ENCODE assay signal across 1 cellular context in the genomic region with DNA sequence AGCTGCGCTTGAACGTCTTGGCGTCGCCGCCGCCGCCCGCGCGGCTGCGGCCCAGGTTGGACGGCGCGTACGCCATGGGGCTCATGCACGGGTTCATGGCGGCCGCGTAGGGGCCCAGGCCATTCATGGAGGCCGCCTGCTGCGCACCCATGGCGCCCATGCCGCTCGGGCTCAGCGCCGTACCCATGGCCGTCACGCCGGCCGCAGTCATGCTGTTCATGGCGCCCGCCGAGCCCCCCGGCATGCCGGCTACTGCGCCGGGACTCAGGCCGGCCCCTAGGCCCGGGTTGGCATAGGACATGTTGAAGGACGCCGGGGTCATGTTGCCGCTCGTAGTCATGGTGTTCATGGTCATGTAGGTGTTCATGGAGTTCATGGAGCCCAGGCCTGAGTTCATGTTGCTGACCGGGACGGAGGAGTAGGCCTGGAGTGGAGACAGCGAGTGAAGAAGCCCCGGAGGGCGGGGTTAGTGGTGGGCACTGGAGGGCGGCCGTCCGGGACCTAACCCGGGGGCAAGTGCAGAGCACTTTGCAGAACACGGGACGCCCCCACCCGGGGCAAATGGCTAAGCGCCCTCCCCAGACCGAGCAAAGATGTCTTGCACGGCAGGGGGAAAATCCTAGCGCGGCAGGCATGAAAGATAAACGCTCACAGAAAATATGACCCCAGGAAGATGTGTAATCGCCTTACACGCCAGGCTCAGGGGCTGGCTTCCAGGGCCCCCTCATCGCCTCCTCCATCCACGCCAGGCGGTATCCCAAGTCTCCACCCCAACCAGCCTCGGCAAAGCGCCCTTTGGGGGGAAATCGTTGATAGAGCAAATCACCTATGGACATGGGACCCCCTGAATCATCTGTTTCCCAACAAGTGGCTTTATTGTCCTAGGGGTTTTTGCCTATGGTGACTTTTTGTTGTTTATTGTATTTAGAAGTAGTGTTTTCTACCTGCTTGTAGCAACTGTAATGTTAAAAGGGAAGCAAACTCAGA.
TF ChIP-seq lines count a peak whose summit lies in the region.

No MANE protein-coding gene starts in this region.

TF ChIP-seq in HepG2, 621 proteins besides CTCF, POLR2A, EP300 and RAD21 (continued from another document and continues in another):
- TF ChIP-seq, protein P1, sequence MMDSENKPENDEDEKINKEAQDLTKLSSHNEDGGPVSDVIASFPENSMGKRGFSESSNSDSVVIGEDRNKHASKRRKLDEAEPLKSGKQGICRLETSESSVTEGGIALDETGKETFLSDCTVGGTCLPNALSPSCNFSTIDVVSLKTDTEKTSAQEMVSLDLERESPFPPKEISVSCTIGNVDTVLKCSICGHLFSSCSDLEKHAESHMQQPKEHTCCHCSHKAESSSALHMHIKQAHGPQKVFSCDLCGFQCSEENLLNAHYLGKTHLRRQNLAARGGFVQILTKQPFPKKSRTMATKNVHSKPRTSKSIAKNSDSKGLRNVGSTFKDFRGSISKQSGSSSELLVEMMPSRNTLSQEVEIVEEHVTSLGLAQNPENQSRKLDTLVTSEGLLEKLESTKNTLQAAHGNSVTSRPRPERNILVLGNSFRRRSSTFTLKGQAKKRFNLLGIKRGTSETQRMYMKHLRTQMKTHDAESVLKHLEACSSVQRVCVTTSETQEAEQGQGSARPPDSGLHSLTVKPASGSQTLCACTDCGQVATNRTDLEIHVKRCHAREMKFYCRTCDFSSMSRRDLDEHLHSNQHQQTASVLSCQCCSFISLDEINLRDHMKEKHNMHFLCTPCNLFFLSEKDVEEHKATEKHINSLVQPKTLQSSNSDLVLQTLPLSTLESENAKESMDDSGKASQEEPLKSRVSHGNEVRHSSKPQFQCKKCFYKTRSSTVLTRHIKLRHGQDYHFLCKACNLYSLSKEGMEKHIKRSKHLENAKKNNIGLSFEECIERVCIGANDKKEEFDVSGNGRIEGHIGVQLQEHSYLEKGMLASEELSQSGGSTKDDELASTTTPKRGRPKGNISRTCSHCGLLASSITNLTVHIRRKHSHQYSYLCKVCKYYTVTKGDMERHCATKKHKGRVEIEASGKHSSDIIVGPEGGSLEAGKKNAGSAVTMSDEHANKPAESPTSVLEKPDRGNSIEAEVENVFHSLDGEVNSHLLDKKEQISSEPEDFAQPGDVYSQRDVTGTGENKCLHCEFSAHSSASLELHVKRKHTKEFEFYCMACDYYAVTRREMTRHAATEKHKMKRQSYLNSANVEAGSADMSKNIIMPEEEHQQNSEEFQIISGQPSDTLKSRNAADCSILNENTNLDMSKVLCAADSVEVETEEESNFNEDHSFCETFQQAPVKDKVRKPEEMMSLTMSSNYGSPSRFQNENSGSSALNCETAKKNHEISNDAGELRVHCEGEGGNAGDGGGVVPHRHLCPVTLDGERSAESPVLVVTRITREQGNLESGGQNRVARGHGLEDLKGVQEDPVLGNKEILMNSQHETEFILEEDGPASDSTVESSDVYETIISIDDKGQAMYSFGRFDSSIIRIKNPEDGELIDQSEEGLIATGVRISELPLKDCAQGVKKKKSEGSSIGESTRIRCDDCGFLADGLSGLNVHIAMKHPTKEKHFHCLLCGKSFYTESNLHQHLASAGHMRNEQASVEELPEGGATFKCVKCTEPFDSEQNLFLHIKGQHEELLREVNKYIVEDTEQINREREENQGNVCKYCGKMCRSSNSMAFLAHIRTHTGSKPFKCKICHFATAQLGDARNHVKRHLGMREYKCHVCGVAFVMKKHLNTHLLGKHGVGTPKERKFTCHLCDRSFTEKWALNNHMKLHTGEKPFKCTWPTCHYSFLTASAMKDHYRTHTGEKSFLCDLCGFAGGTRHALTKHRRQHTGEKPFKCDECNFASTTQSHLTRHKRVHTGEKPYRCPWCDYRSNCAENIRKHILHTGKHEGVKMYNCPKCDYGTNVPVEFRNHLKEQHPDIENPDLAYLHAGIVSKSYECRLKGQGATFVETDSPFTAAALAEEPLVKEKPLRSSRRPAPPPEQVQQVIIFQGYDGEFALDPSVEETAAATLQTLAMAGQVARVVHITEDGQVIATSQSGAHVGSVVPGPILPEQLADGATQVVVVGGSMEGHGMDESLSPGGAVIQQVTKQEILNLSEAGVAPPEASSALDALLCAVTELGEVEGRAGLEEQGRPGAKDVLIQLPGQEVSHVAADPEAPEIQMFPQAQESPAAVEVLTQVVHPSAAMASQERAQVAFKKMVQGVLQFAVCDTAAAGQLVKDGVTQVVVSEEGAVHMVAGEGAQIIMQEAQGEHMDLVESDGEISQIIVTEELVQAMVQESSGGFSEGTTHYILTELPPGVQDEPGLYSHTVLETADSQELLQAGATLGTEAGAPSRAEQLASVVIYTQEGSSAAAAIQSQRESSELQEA (CRISPR knock-in tag; IDR thresholded peaks at IDR 0.05; ENCODE audit: not compliant biosample characterization) = no peak
- TF ChIP-seq, protein P2, sequence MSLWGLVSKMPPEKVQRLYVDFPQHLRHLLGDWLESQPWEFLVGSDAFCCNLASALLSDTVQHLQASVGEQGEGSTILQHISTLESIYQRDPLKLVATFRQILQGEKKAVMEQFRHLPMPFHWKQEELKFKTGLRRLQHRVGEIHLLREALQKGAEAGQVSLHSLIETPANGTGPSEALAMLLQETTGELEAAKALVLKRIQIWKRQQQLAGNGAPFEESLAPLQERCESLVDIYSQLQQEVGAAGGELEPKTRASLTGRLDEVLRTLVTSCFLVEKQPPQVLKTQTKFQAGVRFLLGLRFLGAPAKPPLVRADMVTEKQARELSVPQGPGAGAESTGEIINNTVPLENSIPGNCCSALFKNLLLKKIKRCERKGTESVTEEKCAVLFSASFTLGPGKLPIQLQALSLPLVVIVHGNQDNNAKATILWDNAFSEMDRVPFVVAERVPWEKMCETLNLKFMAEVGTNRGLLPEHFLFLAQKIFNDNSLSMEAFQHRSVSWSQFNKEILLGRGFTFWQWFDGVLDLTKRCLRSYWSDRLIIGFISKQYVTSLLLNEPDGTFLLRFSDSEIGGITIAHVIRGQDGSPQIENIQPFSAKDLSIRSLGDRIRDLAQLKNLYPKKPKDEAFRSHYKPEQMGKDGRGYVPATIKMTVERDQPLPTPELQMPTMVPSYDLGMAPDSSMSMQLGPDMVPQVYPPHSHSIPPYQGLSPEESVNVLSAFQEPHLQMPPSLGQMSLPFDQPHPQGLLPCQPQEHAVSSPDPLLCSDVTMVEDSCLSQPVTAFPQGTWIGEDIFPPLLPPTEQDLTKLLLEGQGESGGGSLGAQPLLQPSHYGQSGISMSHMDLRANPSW (CRISPR knock-in tag; IDR thresholded peaks at IDR 0.05; ENCODE audit: borderline replicate concordance) = no peak; the same call in 1 of the 2 replicates
- TF ChIP-seq RFXANK (CRISPR knock-in tag; IDR thresholded peaks at IDR 0.05) = no peak
- no peak for TF ChIP-seq KAT2B (IDR thresholded peaks at IDR 0.05; ENCODE audit: borderline replicate concordance, low read depth, low read length)
- TF ChIP-seq FLYWCH1 (CRISPR knock-in tag; IDR thresholded peaks at IDR 0.05) = no peak
- peak; percentile 44; the same call in 1 of the 2 replicates for TF ChIP-seq GABPB1 (CRISPR knock-in tag; IDR thresholded peaks at IDR 0.05)
- TF ChIP-seq ZFP90 (CRISPR knock-in tag; IDR thresholded peaks at IDR 0.05; ENCODE audit: borderline replicate concordance) = 0 out of 2 replicates have a peak, but pooled peaks have one; percentile 52
- TF ChIP-seq POGZ (CRISPR knock-in tag; IDR thresholded peaks at IDR 0.05) = peak; percentile 74; the same call in 1 of the 2 replicates
- TF ChIP-seq, protein P3, sequence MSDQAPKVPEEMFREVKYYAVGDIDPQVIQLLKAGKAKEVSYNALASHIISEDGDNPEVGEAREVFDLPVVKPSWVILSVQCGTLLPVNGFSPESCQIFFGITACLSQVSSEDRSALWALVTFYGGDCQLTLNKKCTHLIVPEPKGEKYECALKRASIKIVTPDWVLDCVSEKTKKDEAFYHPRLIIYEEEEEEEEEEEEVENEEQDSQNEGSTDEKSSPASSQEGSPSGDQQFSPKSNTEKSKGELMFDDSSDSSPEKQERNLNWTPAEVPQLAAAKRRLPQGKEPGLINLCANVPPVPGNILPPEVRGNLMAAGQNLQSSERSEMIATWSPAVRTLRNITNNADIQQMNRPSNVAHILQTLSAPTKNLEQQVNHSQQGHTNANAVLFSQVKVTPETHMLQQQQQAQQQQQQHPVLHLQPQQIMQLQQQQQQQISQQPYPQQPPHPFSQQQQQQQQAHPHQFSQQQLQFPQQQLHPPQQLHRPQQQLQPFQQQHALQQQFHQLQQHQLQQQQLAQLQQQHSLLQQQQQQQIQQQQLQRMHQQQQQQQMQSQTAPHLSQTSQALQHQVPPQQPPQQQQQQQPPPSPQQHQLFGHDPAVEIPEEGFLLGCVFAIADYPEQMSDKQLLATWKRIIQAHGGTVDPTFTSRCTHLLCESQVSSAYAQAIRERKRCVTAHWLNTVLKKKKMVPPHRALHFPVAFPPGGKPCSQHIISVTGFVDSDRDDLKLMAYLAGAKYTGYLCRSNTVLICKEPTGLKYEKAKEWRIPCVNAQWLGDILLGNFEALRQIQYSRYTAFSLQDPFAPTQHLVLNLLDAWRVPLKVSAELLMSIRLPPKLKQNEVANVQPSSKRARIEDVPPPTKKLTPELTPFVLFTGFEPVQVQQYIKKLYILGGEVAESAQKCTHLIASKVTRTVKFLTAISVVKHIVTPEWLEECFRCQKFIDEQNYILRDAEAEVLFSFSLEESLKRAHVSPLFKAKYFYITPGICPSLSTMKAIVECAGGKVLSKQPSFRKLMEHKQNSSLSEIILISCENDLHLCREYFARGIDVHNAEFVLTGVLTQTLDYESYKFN (CRISPR knock-in tag; conservative IDR thresholded peaks at IDR 0.05) = no peak
- no peak for TF ChIP-seq ZSCAN25 (CRISPR knock-in tag; IDR thresholded peaks at IDR 0.05)
- TF ChIP-seq, protein P4, sequence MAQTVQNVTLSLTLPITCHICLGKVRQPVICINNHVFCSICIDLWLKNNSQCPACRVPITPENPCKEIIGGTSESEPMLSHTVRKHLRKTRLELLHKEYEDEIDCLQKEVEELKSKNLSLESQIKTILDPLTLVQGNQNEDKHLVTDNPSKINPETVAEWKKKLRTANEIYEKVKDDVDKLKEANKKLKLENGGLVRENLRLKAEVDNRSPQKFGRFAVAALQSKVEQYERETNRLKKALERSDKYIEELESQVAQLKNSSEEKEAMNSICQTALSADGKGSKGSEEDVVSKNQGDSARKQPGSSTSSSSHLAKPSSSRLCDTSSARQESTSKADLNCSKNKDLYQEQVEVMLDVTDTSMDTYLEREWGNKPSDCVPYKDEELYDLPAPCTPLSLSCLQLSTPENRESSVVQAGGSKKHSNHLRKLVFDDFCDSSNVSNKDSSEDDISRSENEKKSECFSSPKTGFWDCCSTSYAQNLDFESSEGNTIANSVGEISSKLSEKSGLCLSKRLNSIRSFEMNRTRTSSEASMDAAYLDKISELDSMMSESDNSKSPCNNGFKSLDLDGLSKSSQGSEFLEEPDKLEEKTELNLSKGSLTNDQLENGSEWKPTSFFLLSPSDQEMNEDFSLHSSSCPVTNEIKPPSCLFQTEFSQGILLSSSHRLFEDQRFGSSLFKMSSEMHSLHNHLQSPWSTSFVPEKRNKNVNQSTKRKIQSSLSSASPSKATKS (CRISPR knock-in tag; IDR thresholded peaks at IDR 0.05) = no peak
- no peak for TF ChIP-seq SSRP1 (CRISPR knock-in tag; IDR thresholded peaks at IDR 0.05)
- TF ChIP-seq, protein P5, sequence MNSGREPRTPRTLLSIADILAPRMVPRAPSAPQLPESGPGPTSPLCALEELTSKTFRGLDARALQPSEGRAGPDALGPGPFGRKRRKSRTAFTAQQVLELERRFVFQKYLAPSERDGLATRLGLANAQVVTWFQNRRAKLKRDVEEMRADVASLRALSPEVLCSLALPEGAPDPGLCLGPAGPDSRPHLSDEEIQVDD (CRISPR knock-in tag; IDR thresholded peaks at IDR 0.05; ENCODE audit: borderline replicate concordance) = peak; percentile 51; the same call in 1 of the 2 replicates
- TF ChIP-seq, protein P6, sequence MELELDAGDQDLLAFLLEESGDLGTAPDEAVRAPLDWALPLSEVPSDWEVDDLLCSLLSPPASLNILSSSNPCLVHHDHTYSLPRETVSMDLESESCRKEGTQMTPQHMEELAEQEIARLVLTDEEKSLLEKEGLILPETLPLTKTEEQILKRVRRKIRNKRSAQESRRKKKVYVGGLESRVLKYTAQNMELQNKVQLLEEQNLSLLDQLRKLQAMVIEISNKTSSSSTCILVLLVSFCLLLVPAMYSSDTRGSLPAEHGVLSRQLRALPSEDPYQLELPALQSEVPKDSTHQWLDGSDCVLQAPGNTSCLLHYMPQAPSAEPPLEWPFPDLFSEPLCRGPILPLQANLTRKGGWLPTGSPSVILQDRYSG (CRISPR knock-in tag; IDR thresholded peaks at IDR 0.05) = no peak
- TF ChIP-seq, protein P7, sequence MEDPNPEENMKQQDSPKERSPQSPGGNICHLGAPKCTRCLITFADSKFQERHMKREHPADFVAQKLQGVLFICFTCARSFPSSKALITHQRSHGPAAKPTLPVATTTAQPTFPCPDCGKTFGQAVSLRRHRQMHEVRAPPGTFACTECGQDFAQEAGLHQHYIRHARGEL (CRISPR knock-in tag; IDR thresholded peaks at IDR 0.05) = no peak
- TF ChIP-seq ZNF232 (CRISPR knock-in tag; IDR thresholded peaks at IDR 0.05; ENCODE audit: borderline replicate concordance) = 0 out of 2 replicates have a peak, but pooled peaks have one; percentile 60
- TF ChIP-seq ZNF451 (CRISPR knock-in tag; IDR thresholded peaks at IDR 0.05) = no peak
- TF ChIP-seq ZNF160 (CRISPR knock-in tag; IDR thresholded peaks at IDR 0.05) = no peak
- TF ChIP-seq, protein P8, sequence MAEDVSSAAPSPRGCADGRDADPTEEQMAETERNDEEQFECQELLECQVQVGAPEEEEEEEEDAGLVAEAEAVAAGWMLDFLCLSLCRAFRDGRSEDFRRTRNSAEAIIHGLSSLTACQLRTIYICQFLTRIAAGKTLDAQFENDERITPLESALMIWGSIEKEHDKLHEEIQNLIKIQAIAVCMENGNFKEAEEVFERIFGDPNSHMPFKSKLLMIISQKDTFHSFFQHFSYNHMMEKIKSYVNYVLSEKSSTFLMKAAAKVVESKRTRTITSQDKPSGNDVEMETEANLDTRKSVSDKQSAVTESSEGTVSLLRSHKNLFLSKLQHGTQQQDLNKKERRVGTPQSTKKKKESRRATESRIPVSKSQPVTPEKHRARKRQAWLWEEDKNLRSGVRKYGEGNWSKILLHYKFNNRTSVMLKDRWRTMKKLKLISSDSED (CRISPR knock-in tag; IDR thresholded peaks at IDR 0.05) = peak; percentile 35; the same call in 1 of the 2 replicates
- no peak for TF ChIP-seq HDAC6 (IDR thresholded peaks at IDR 0.05; ENCODE audit: low read depth, low read length)
- TF ChIP-seq, protein P9, sequence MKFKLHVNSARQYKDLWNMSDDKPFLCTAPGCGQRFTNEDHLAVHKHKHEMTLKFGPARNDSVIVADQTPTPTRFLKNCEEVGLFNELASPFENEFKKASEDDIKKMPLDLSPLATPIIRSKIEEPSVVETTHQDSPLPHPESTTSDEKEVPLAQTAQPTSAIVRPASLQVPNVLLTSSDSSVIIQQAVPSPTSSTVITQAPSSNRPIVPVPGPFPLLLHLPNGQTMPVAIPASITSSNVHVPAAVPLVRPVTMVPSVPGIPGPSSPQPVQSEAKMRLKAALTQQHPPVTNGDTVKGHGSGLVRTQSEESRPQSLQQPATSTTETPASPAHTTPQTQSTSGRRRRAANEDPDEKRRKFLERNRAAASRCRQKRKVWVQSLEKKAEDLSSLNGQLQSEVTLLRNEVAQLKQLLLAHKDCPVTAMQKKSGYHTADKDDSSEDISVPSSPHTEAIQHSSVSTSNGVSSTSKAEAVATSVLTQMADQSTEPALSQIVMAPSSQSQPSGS (CRISPR knock-in tag; IDR thresholded peaks at IDR 0.05) = no peak
- TF ChIP-seq ISL2 (CRISPR knock-in tag; IDR thresholded peaks at IDR 0.05) = no peak
- no peak for TF ChIP-seq PLRG1 (conservative IDR thresholded peaks at IDR 0.05)
- no peak for TF ChIP-seq NKX3-1 (CRISPR knock-in tag; IDR thresholded peaks at IDR 0.05)
